ENCODE assay signal across 1 cellular context in the genomic region with DNA sequence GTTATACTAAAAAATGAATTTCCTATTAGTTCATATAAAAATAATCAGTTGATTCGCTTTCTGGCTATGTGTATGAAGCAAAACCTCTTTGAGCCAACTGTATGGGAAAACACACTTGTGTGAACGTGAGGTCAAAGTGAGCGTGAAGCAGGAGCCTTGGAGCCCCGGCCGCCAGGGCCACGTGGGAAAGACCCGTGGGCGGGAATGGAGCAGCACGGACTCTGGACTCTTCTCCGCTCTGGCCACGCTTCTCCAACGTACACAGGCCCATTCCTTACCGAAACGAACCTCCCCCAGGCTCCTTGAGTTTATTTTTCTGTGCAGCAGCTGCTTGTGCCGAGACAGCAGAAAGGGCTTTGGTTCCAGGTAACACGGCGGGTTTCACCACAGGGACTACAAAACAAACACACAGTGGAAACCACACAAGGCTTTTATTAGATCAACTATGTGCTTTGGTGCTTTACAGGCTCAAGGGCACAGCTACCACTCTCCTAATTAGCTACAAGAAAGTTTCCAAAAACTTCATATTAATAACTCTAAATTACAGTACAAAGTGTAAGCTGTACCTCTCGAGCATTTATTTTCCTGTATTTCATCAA.
TF ChIP-seq lines count a peak whose summit lies in the region.

No MANE protein-coding gene starts in this region.

TF ChIP-seq in HepG2, 621 proteins besides CTCF, POLR2A, EP300 and RAD21 (continued from another document and continues in another):
- TF ChIP-seq, protein P1, sequence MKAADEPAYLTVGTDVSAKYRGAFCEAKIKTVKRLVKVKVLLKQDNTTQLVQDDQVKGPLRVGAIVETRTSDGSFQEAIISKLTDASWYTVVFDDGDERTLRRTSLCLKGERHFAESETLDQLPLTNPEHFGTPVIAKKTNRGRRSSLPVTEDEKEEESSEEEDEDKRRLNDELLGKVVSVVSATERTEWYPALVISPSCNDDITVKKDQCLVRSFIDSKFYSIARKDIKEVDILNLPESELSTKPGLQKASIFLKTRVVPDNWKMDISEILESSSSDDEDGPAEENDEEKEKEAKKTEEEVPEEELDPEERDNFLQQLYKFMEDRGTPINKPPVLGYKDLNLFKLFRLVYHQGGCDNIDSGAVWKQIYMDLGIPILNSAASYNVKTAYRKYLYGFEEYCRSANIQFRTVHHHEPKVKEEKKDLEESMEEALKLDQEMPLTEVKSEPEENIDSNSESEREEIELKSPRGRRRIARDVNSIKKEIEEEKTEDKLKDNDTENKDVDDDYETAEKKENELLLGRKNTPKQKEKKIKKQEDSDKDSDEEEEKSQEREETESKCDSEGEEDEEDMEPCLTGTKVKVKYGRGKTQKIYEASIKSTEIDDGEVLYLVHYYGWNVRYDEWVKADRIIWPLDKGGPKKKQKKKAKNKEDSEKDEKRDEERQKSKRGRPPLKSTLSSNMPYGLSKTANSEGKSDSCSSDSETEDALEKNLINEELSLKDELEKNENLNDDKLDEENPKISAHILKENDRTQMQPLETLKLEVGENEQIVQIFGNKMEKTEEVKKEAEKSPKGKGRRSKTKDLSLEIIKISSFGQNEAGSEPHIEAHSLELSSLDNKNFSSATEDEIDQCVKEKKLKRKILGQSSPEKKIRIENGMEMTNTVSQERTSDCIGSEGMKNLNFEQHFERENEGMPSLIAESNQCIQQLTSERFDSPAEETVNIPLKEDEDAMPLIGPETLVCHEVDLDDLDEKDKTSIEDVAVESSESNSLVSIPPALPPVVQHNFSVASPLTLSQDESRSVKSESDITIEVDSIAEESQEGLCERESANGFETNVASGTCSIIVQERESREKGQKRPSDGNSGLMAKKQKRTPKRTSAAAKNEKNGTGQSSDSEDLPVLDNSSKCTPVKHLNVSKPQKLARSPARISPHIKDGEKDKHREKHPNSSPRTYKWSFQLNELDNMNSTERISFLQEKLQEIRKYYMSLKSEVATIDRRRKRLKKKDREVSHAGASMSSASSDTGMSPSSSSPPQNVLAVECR (CRISPR knock-in tag; IDR thresholded peaks at IDR 0.05; ENCODE audit: borderline replicate concordance), result peak; percentile 51; the same call in 1 of the 2 replicates
- peak; percentile 66 for TF ChIP-seq SALL1 (CRISPR knock-in tag; IDR thresholded peaks at IDR 0.05)
- TF ChIP-seq, protein P2, sequence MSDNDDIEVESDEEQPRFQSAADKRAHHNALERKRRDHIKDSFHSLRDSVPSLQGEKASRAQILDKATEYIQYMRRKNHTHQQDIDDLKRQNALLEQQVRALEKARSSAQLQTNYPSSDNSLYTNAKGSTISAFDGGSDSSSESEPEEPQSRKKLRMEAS (IDR thresholded peaks at IDR 0.05), result peak; percentile 97
- TF ChIP-seq TCF7 (IDR thresholded peaks at IDR 0.05; ENCODE audit: low read depth), result no peak
- TF ChIP-seq RNF2 (conservative IDR thresholded peaks at IDR 0.05; ENCODE audit: low read depth), result 0 out of 2 replicates have a peak, but pooled peaks have one; percentile 40
- TF ChIP-seq, protein P3, sequence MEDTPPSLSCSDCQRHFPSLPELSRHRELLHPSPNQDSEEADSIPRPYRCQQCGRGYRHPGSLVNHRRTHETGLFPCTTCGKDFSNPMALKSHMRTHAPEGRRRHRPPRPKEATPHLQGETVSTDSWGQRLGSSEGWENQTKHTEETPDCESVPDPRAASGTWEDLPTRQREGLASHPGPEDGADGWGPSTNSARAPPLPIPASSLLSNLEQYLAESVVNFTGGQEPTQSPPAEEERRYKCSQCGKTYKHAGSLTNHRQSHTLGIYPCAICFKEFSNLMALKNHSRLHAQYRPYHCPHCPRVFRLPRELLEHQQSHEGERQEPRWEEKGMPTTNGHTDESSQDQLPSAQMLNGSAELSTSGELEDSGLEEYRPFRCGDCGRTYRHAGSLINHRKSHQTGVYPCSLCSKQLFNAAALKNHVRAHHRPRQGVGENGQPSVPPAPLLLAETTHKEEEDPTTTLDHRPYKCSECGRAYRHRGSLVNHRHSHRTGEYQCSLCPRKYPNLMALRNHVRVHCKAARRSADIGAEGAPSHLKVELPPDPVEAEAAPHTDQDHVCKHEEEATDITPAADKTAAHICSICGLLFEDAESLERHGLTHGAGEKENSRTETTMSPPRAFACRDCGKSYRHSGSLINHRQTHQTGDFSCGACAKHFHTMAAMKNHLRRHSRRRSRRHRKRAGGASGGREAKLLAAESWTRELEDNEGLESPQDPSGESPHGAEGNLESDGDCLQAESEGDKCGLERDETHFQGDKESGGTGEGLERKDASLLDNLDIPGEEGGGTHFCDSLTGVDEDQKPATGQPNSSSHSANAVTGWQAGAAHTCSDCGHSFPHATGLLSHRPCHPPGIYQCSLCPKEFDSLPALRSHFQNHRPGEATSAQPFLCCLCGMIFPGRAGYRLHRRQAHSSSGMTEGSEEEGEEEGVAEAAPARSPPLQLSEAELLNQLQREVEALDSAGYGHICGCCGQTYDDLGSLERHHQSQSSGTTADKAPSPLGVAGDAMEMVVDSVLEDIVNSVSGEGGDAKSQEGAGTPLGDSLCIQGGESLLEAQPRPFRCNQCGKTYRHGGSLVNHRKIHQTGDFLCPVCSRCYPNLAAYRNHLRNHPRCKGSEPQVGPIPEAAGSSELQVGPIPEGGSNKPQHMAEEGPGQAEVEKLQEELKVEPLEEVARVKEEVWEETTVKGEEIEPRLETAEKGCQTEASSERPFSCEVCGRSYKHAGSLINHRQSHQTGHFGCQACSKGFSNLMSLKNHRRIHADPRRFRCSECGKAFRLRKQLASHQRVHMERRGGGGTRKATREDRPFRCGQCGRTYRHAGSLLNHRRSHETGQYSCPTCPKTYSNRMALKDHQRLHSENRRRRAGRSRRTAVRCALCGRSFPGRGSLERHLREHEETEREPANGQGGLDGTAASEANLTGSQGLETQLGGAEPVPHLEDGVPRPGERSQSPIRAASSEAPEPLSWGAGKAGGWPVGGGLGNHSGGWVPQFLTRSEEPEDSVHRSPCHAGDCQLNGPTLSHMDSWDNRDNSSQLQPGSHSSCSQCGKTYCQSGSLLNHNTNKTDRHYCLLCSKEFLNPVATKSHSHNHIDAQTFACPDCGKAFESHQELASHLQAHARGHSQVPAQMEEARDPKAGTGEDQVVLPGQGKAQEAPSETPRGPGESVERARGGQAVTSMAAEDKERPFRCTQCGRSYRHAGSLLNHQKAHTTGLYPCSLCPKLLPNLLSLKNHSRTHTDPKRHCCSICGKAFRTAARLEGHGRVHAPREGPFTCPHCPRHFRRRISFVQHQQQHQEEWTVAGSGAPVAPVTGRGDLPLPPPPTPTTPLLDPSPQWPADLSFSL (CRISPR knock-in tag; IDR thresholded peaks at IDR 0.05), result peak; percentile 42; the same call in 1 of the 2 replicates
- peak; percentile 64 for TF ChIP-seq HNF4G (IDR thresholded peaks at IDR 0.05; ENCODE audit: borderline replicate concordance, low read depth, low read length)
- TF ChIP-seq HNF4G (CRISPR knock-in tag; IDR thresholded peaks at IDR 0.05; ENCODE audit: borderline replicate concordance, low read depth), result no peak; the same call in 1 of the 2 replicates
- TF ChIP-seq POGZ (CRISPR knock-in tag; IDR thresholded peaks at IDR 0.05), result peak; percentile 80; the same call in 1 of the 2 replicates
- no peak for TF ChIP-seq NFE2 (CRISPR knock-in tag; IDR thresholded peaks at IDR 0.05)
- peak; percentile 88 for TF ChIP-seq HNF4A (CRISPR knock-in tag; IDR thresholded peaks at IDR 0.05)
- 0 out of 2 replicates have a peak, but pooled peaks have one; percentile 22 for TF ChIP-seq ZBTB20 (CRISPR knock-in tag; IDR thresholded peaks at IDR 0.05; ENCODE audit: borderline replicate concordance, low read depth)
- peak; percentile 79 for TF ChIP-seq MYC (CRISPR knock-in tag; IDR thresholded peaks at IDR 0.05; ENCODE audit: borderline replicate concordance)
- 0 out of 2 replicates have a peak, but pooled peaks have one; percentile 48 for TF ChIP-seq ZNF430 (CRISPR knock-in tag; IDR thresholded peaks at IDR 0.05)
- peak; percentile 22; the same call in 1 of the 2 replicates for TF ChIP-seq FOXK1 (CRISPR knock-in tag; IDR thresholded peaks at IDR 0.05; ENCODE audit: borderline replicate concordance, low read depth)
- peak; percentile 47; the same call in 1 of the 2 replicates for TF ChIP-seq RXRA (CRISPR knock-in tag; IDR thresholded peaks at IDR 0.05)
- 0 out of 2 replicates have a peak, but pooled peaks have one; percentile 15 for TF ChIP-seq NR2F6 (IDR thresholded peaks at IDR 0.05)
- 0 out of 2 replicates have a peak, but pooled peaks have one; percentile 30 for TF ChIP-seq NR2F6 (CRISPR knock-in tag; IDR thresholded peaks at IDR 0.05)
- TF ChIP-seq, protein P4, sequence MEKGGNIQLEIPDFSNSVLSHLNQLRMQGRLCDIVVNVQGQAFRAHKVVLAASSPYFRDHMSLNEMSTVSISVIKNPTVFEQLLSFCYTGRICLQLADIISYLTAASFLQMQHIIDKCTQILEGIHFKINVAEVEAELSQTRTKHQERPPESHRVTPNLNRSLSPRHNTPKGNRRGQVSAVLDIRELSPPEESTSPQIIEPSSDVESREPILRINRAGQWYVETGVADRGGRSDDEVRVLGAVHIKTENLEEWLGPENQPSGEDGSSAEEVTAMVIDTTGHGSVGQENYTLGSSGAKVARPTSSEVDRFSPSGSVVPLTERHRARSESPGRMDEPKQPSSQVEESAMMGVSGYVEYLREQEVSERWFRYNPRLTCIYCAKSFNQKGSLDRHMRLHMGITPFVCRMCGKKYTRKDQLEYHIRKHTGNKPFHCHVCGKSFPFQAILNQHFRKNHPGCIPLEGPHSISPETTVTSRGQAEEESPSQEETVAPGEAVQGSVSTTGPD (CRISPR knock-in tag; IDR thresholded peaks at IDR 0.05), result peak; percentile 67; the same call in 1 of the 2 replicates
- TF ChIP-seq, protein P5, sequence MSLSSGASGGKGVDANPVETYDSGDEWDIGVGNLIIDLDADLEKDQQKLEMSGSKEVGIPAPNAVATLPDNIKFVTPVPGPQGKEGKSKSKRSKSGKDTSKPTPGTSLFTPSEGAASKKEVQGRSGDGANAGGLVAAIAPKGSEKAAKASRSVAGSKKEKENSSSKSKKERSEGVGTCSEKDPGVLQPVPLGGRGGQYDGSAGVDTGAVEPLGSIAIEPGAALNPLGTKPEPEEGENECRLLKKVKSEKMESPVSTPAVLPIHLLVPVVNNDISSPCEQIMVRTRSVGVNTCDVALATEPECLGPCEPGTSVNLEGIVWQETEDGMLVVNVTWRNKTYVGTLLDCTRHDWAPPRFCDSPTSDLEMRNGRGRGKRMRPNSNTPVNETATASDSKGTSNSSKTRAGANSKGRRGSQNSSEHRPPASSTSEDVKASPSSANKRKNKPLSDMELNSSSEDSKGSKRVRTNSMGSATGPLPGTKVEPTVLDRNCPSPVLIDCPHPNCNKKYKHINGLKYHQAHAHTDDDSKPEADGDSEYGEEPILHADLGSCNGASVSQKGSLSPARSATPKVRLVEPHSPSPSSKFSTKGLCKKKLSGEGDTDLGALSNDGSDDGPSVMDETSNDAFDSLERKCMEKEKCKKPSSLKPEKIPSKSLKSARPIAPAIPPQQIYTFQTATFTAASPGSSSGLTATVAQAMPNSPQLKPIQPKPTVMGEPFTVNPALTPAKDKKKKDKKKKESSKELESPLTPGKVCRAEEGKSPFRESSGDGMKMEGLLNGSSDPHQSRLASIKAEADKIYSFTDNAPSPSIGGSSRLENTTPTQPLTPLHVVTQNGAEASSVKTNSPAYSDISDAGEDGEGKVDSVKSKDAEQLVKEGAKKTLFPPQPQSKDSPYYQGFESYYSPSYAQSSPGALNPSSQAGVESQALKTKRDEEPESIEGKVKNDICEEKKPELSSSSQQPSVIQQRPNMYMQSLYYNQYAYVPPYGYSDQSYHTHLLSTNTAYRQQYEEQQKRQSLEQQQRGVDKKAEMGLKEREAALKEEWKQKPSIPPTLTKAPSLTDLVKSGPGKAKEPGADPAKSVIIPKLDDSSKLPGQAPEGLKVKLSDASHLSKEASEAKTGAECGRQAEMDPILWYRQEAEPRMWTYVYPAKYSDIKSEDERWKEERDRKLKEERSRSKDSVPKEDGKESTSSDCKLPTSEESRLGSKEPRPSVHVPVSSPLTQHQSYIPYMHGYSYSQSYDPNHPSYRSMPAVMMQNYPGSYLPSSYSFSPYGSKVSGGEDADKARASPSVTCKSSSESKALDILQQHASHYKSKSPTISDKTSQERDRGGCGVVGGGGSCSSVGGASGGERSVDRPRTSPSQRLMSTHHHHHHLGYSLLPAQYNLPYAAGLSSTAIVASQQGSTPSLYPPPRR (CRISPR knock-in tag; IDR thresholded peaks at IDR 0.05; ENCODE audit: borderline replicate concordance), result no peak
- no peak for TF ChIP-seq TRIM24 (CRISPR knock-in tag; IDR thresholded peaks at IDR 0.05)
- TF ChIP-seq PITX1 (CRISPR knock-in tag; IDR thresholded peaks at IDR 0.05), result peak; percentile 25; the same call in 1 of the 2 replicates
- TF ChIP-seq SRSF1 (optimal IDR thresholded peaks at IDR 0.05; ENCODE audit: low read depth, low read length), result peak; percentile 26
- TF ChIP-seq ZNF460 (CRISPR knock-in tag; IDR thresholded peaks at IDR 0.05; ENCODE audit: borderline replicate concordance), result no peak
- TF ChIP-seq ZBTB21 (CRISPR knock-in tag; IDR thresholded peaks at IDR 0.05), result peak; percentile 50; the same call in 1 of the 2 replicates
- TF ChIP-seq, protein P6, sequence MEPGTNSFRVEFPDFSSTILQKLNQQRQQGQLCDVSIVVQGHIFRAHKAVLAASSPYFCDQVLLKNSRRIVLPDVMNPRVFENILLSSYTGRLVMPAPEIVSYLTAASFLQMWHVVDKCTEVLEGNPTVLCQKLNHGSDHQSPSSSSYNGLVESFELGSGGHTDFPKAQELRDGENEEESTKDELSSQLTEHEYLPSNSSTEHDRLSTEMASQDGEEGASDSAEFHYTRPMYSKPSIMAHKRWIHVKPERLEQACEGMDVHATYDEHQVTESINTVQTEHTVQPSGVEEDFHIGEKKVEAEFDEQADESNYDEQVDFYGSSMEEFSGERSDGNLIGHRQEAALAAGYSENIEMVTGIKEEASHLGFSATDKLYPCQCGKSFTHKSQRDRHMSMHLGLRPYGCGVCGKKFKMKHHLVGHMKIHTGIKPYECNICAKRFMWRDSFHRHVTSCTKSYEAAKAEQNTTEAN (CRISPR knock-in tag; conservative IDR thresholded peaks at IDR 0.05), result 0 out of 2 replicates have a peak, but pooled peaks have one; percentile 47
- no peak for TF ChIP-seq SMAD1 (CRISPR knock-in tag; IDR thresholded peaks at IDR 0.05; ENCODE audit: borderline replicate concordance, low read depth)
- TF ChIP-seq MAFF (IDR thresholded peaks at IDR 0.05; ENCODE audit: low read depth, low read length), result peak; percentile 31; the same call in 1 of the 2 replicates
- TF ChIP-seq NFKBIZ (CRISPR knock-in tag; IDR thresholded peaks at IDR 0.05), result no peak
- no peak for TF ChIP-seq SOX6 (IDR thresholded peaks at IDR 0.05)
- 0 out of 2 replicates have a peak, but pooled peaks have one; percentile 23 for TF ChIP-seq SOX6 (CRISPR knock-in tag; IDR thresholded peaks at IDR 0.05)
- TF ChIP-seq HES4 (CRISPR knock-in tag; IDR thresholded peaks at IDR 0.05; ENCODE audit: borderline replicate concordance), result peak; percentile 71; the same call in 1 of the 2 replicates
- 0 out of 2 replicates have a peak, but pooled peaks have one; percentile 9 for TF ChIP-seq FOXA3 (CRISPR knock-in tag; IDR thresholded peaks at IDR 0.05)
- TF ChIP-seq SPEN (CRISPR knock-in tag; IDR thresholded peaks at IDR 0.05; ENCODE audit: low read depth), result peak; percentile 52; the same call in 1 of the 2 replicates
- TF ChIP-seq ZNF709 (CRISPR knock-in tag; IDR thresholded peaks at IDR 0.05), result peak; percentile 55; the same call in 1 of the 2 replicates
- TF ChIP-seq ZMYM3 (CRISPR knock-in tag; IDR thresholded peaks at IDR 0.05), result 0 out of 2 replicates have a peak, but pooled peaks have one; percentile 35
- TF ChIP-seq ZNF230 (CRISPR knock-in tag; IDR thresholded peaks at IDR 0.05), result no peak
- no peak for TF ChIP-seq TCF12 (IDR thresholded peaks at IDR 0.05)
- TF ChIP-seq TCF12 (CRISPR knock-in tag; IDR thresholded peaks at IDR 0.05), result 0 out of 2 replicates have a peak, but pooled peaks have one; percentile 41
- no peak for TF ChIP-seq ZNF24 (IDR thresholded peaks at IDR 0.05)
